ENCODE assay signal across 13 cellular contexts in the genomic region with DNA sequence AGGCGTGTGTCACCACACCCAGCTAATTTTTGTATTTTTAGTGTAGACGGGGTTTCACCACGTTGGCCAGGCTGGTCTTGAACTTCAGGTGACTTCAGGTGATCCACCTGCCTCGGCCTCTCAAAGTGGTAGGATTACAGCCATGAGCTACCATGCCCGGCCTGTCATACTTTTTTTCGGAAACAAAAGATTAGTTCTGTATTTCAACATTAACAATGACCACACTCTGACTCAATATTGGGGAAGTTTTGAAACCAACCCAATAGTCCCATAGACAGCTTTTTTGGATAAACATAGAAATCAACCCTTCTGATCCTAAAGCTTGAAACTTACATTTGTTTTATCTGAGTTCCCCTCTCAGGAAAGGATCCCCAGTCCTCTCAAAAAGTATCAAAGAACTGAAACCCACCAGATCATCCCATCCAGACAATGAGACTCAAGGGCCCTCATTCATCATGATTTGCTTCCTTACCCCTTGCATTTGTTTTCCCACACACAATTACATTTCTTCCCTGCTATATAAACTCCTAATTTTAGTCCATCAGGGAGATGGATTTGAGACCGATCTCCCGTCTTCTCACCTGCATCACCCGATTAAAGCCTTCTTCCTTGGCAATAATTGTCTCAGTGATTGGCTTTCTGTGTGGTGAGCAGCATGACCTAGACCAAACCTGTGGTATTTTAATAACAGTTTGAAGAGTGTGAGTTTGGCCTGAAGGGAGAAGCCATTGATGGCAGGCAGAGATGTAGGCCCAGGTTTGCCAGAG. TPM values are rescaled to one million over a fixed set of nuclear protein-coding genes. Genes with fewer than 3 reads are reported as not detected.
DNase-seq lines count a peak whose midpoint lies in the region; TF ChIP-seq lines count a peak whose summit lies in the region.
"Had no signal": no experiment of that assay in that cellular context is flagged by ENCODE, and none has a peak within 500 bp of the region (broad histone marks: within the 10 kb centered on the region; RNA-seq: fewer than 3 reads in every experiment).

No MANE protein-coding gene starts in this region.

- WGBS in spleen, 5 donors, result 63 to 84% (median 79%) methylated on average over 9 of the region's 9 CpGs

- TF ChIP-seq CTCF in fibroblast of mammary gland (conservative IDR thresholded peaks at IDR 0.05; ENCODE audit: control insufficient read depth, insufficient read depth, low read depth, low read length) (no peak), spleen (IDR thresholded peaks at IDR 0.05 in 8 of 11, conservative IDR thresholded peaks at IDR 0.05 in 3 of 11) (no peak)

- intact Hi-C loops in spleen (cut with DNase I; ENCODE audit: low total_unique reads), result no loop called here

- no peak for TF ChIP-seq POLR2A in spleen (IDR thresholded peaks at IDR 0.05)

- no peaks in the 10 kb centered on the region for H3K9me3 ChIP-seq in spleen
- H3K9me3 ChIP-seq: gastrocnemius medialis, prostate gland had no signal

- peak overlapping the region in 7 of 8 donors; percentile 76 to 92 (median 84) for H3K27ac ChIP-seq in spleen
- H3K27ac ChIP-seq: prostate gland had no signal

- peaks cover 17 to 99% (median 85%) of the 10 kb centered on the region in 6 donors for H3K4me1 ChIP-seq in spleen
- H3K4me1 ChIP-seq: gastrocnemius medialis, prostate gland had no signal

- peak; percentile 79 for DNase-seq in HCEC 1CT
- peak; percentile 10 for DNase-seq in SIG-M5 (lab: John Stamatoyannopoulos, UW)
- DNase-seq in fibroblast of mammary gland (ENCODE audit: low read depth), result peak; percentile 80
- no peak for DNase-seq in spleen
- no peak for DNase-seq in activated CD4-positive, alpha-beta T cell treated with anti-CD3 and anti-CD28 coated beads for 1 hour
- DNase-seq in NCI-H69 (lab: John Stamatoyannopoulos, UW), result no peak
- no peak for DNase-seq in NCI-H2107 treated with DMSO at 0.1 percent for 48 hours (lab: John Stamatoyannopoulos, UW; ENCODE audit: unreplicated experiment)
- DNase-seq: gastrocnemius medialis; stimulated activated CD4-positive, alpha-beta T cell treated with anti-CD3 and anti-CD28 coated beads, Interleukin-4, amount 100 ng/mL, for 24 hours had no signal

- H3K4me3 ChIP-seq in fibroblast of mammary gland (ENCODE audit: control insufficient read depth, low read depth, low read length) (no peak overlapping the region), spleen (peak overlapping the region in 1 of 8 donors; percentile 15)
- H3K4me3 ChIP-seq: gastrocnemius medialis, prostate gland had no signal

- peaks cover 0 to 16% (median under 1%) of the 10 kb centered on the region in 6 donors for H3K36me3 ChIP-seq in spleen
- H3K36me3 ChIP-seq: gastrocnemius medialis, prostate gland had no signal

- H3K27me3 ChIP-seq in spleen (replicated peaks in 1 of 7), result no peaks in the 10 kb centered on the region
- H3K27me3 ChIP-seq: gastrocnemius medialis had no signal

RNA-seq across cellular contexts. Expression of a gene that starts 7.2 kb away (rescaled TPM):
- total RNA-seq in spleen, result under 1 TPM in 1 of 7 donors, not detected in 6; 0.91 TPM
- under 1 TPM; 0.15 to 0.30 (median 0.22) TPM for polyA plus RNA-seq in spleen
- total RNA-seq: activated T-helper 2 cell treated with anti-CD3 and anti-CD28 coated beads, Interferon-gamma antibody, Interleukin-2, Interleukin-4, amounts not matched to agents 10 μg/mL and 5 μg/mL and 100 μg/mL, durations not matched to agents 14 hours and 24 hours and 36 hours; gastrocnemius medialis; lung microvascular endothelial cell; subcutaneous adipose tissue had no signal

RNA-seq across cellular contexts. Expression of a gene that starts 9.6 kb away (rescaled TPM):
- 100 to 1,000 TPM in 5 of 7 donors, 10 to 100 TPM in 2; 97.5 to 133 (median 114) TPM for total RNA-seq in spleen
- 10 to 100 TPM; 37.3 to 68.6 (median 40.1) TPM for polyA plus RNA-seq in spleen

RNA-seq across cellular contexts. Expression of a gene that starts 38.1 kb away (rescaled TPM):
- 100 to 1,000 TPM; 114 to 242 (median 188) TPM for total RNA-seq in spleen
- 10 to 100 TPM; 29.9 to 84.7 (median 69.9) TPM for polyA plus RNA-seq in spleen

RNA-seq across cellular contexts. Expression of a gene that starts 59.6 kb away (rescaled TPM):
- 10 to 100 TPM in 1 of 7 donors, 1 to 10 TPM in 5, under 1 TPM in 1; 0.85 to 18.3 (median 4.7) TPM for total RNA-seq in spleen
- 1 to 10 TPM; 1.7 to 4.1 (median 2.8) TPM for polyA plus RNA-seq in spleen
- total RNA-seq: lung microvascular endothelial cell had no signal

Comparison
In these comparisons a context has a peak if more than half of its experiments do, and no peak if none do; other contexts are left out.
1. DNase-seq: peak in HCEC 1CT (single experiment), SIG-M5 (single experiment) and fibroblast of mammary gland (single experiment); none in spleen (single experiment), activated CD4-positive, alpha-beta T cell treated with anti-CD3 and anti-CD28 coated beads for 1 hour (single experiment), NCI-H69 (single experiment) and NCI-H2107 treated with DMSO at 0.1 percent for 48 hours (single experiment).